25 cellular contexts compared by ENCODE assay signal in genomic region chr4:81740492-81740891, GRCh38.
"Had no signal": no experiment of that assay in that cellular context is flagged by ENCODE, and none has a peak within 500 bp of the region (broad histone marks: within the 10 kb centered on the region; RNA-seq: fewer than 3 reads in every experiment).

No MANE protein-coding gene starts in this region.

- FAIRE-seq: islet of Langerhans had no signal

- DNase-seq: activated CD4-positive, alpha-beta T cell treated with anti-CD3 and anti-CD28 coated beads, Interleukin-2, amount 10 ng/mL, durations not matched to agents 24 days and 14 days; activated CD8-positive, alpha-beta T cell treated with anti-CD3 and anti-CD28 coated beads, Interleukin-2, amount 10 ng/mL, durations not matched to agents 7 days and 5 days; activated naive CD4-positive, alpha-beta T cell treated with anti-CD3 and anti-CD28 coated beads for 36 hours; activated T-cell treated with anti-CD3 and anti-CD28 coated beads, Interleukin-2, amount 50 U/mL, for 24 hours; anterior cingulate cortex; colonic mucosa; endodermal cell; foreskin keratinocyte; glutamatergic neuron; left cardiac atrium; midbrain; right cardiac atrium; stimulated activated CD4-positive, alpha-beta T cell treated with anti-CD3 and anti-CD28 coated beads, Interleukin-2, amount 100 ng/mL, for 24 hours; stimulated activated naive CD8-positive, alpha-beta T cell treated with anti-CD3 and anti-CD28 coated beads, Interleukin-15, amount 100 ng/mL, for 72 hours; T-helper 9 cell; transverse colon had no signal

- H3K36me3 Mint-ChIP-seq: brain had no signal

- H3K4me3 Mint-ChIP-seq: activated CD4-positive, alpha-beta T cell treated with anti-CD3 and anti-CD28 coated beads, Interleukin-2, amount 10 ng/mL, durations not matched to agents 24 days and 14 days; activated CD8-positive, alpha-beta T cell treated with anti-CD3 and anti-CD28 coated beads, Interleukin-2, amount 10 ng/mL, durations not matched to agents 7 days and 5 days; activated naive CD4-positive, alpha-beta T cell treated with anti-CD3 and anti-CD28 coated beads for 36 hours; activated T-cell treated with anti-CD3 and anti-CD28 coated beads, Interleukin-2, amount 50 U/mL, for 24 hours; brain; central memory CD8-positive, alpha-beta T cell; endodermal cell; neural crest cell; stimulated activated naive CD8-positive, alpha-beta T cell treated with anti-CD3 and anti-CD28 coated beads, Interleukin-15, amount 100 ng/mL, for 72 hours had no signal

- H3K9me3 Mint-ChIP-seq: activated CD4-positive, alpha-beta T cell treated with anti-CD3 and anti-CD28 coated beads, Interleukin-2, amount 10 ng/mL, durations not matched to agents 24 days and 14 days; activated naive CD4-positive, alpha-beta T cell treated with anti-CD3 and anti-CD28 coated beads for 36 hours; activated T-cell treated with anti-CD3 and anti-CD28 coated beads, Interleukin-2, amount 50 U/mL, for 24 hours; central memory CD8-positive, alpha-beta T cell; endodermal cell; stimulated activated naive CD8-positive, alpha-beta T cell treated with anti-CD3 and anti-CD28 coated beads, Interleukin-15, amount 100 ng/mL, for 72 hours had no signal

- H3K27me3 Mint-ChIP-seq: activated CD4-positive, alpha-beta T cell treated with anti-CD3 and anti-CD28 coated beads, Interleukin-2, amount 10 ng/mL, durations not matched to agents 24 days and 14 days; activated T-cell treated with anti-CD3 and anti-CD28 coated beads, Interleukin-2, amount 50 U/mL, for 24 hours; brain; central memory CD8-positive, alpha-beta T cell; stimulated activated naive CD8-positive, alpha-beta T cell treated with anti-CD3 and anti-CD28 coated beads, Interleukin-15, amount 100 ng/mL, for 72 hours had no signal

- H3K4me3 ChIP-seq: colonic mucosa, lung, prostate gland, suprapubic skin, transverse colon, vagina had no signal

- H3K4me1 ChIP-seq: colonic mucosa, foreskin keratinocyte, prostate gland, suprapubic skin, transverse colon had no signal

- H3K27me3 ChIP-seq: colonic mucosa, foreskin keratinocyte, suprapubic skin, transverse colon, vagina had no signal

- H3K4me1 Mint-ChIP-seq: activated CD4-positive, alpha-beta T cell treated with anti-CD3 and anti-CD28 coated beads, Interleukin-2, amount 10 ng/mL, durations not matched to agents 24 days and 14 days; brain; central memory CD8-positive, alpha-beta T cell; stimulated activated naive CD8-positive, alpha-beta T cell treated with anti-CD3 and anti-CD28 coated beads, Interleukin-15, amount 100 ng/mL, for 72 hours had no signal

- H3K27ac ChIP-seq: colonic mucosa, epithelial cell of prostate, foreskin keratinocyte, prostate gland, suprapubic skin, transverse colon, vagina had no signal

- ATAC-seq: activated CD8-positive, alpha-beta T cell treated with anti-CD3 and anti-CD28 coated beads, Interleukin-2, amount 10 ng/mL, durations not matched to agents 7 days and 5 days; foreskin keratinocyte; right cardiac atrium; stimulated activated naive CD8-positive, alpha-beta T cell treated with anti-CD3 and anti-CD28 coated beads, Interleukin-15, amount 100 ng/mL, for 72 hours had no signal

- H3K36me3 ChIP-seq: colonic mucosa, prostate gland, suprapubic skin, transverse colon, vagina had no signal

- H3K9me3 ChIP-seq: colonic mucosa, prostate gland, suprapubic skin, transverse colon, vagina had no signal

- H3K27ac Mint-ChIP-seq: activated CD4-positive, alpha-beta T cell treated with anti-CD3 and anti-CD28 coated beads, Interleukin-2, amount 10 ng/mL, durations not matched to agents 24 days and 14 days; activated CD8-positive, alpha-beta T cell treated with anti-CD3 and anti-CD28 coated beads, Interleukin-2, amount 10 ng/mL, durations not matched to agents 7 days and 5 days; activated naive CD4-positive, alpha-beta T cell treated with anti-CD3 and anti-CD28 coated beads for 36 hours; activated T-cell treated with anti-CD3 and anti-CD28 coated beads, Interleukin-2, amount 50 U/mL, for 24 hours; brain; endodermal cell had no signal
